In genomic region chr20:50306478-50307423, GRCh38 we compare ENCODE assay signal across 12 cellular contexts.
A peak's percentile ranks its signal among the peaks of the same experiment; 100 is the strongest.
DNase-seq lines count a peak whose midpoint lies in the region; ATAC-seq and TF ChIP-seq lines count a peak whose summit lies in the region.
"Had no signal": no experiment of that assay in that cellular context is flagged by ENCODE, and none has a peak within 500 bp of the region (broad histone marks: within the 10 kb centered on the region; RNA-seq: fewer than 3 reads in every experiment).

No MANE protein-coding gene starts in this region.

- DNase-seq in IMR-90, result no peak
- DNase-seq in colonic mucosa, result peak; percentile 21
- no peak for DNase-seq in GM20000 (ENCODE audit: low spot score)
- no peak for DNase-seq in NCI-H2196 (lab: John Stamatoyannopoulos, UW; ENCODE audit: unreplicated experiment)
- DNase-seq in NCI-H82 (lab: John Stamatoyannopoulos, UW), result no peak
- DNase-seq in Ammon's horn (ENCODE audit: low spot score), result no peak
- DNase-seq: activated T-cell treated with anti-CD3 and anti-CD28 coated beads, Interleukin-2, amount 50 U/mL, for 4 hours; CD4-positive, alpha-beta T cell; NCI-H748 treated with DMSO at 0.1 percent for 48 hours had no signal

- H2BK5ac ChIP-seq in IMR-90 (ENCODE audit: low read depth, low read length, poor library complexity, severe bottlenecking), result peak overlapping the region; percentile 93

- TF ChIP-seq RAD21 in IMR-90 (IDR thresholded peaks at IDR 0.05; ENCODE audit: low read length), result no peak

- peak overlapping the region; percentile 16; the same call in 1 of the 2 replicates for H3K56ac ChIP-seq in IMR-90 (ENCODE audit: extremely low read depth, insufficient read depth, low read length)

- peak overlapping the region; percentile 99 for H3K4ac ChIP-seq in IMR-90 (ENCODE audit: low read depth, low read length)

- H3K36me3 ChIP-seq in IMR-90 (ENCODE audit: control insufficient read depth, insufficient read depth, low read length) (no peaks in the 10 kb centered on the region), colonic mucosa (no peaks in the 10 kb centered on the region), muscle layer of duodenum (ENCODE audit: control insufficient read depth in 1 of 2, insufficient read depth in 2 of 2, low read length in 2 of 2) (no peaks in the 10 kb centered on the region), subcutaneous abdominal adipose tissue (ENCODE audit: control insufficient read depth in 5 of 5, insufficient read depth in 5 of 5, low read length in 5 of 5) (no peaks in the 10 kb centered on the region)

- peak overlapping the region; percentile 100 for H4K91ac ChIP-seq in IMR-90 (ENCODE audit: insufficient read depth, low read depth, low read length)

- H4K5ac ChIP-seq in IMR-90 (ENCODE audit: low read depth, low read length), result peak overlapping the region; percentile 92

- WGBS in IMR-90 (ENCODE audit: extremely low coverage in 2 of 2, insufficient read length in 1 of 2), 2 experiments, result 100% methylated on average over 1 of the region's 13 CpGs; no CpG with 5 or more reads in 1 of the 2 experiments

- intact Hi-C loops in IMR-90 (cut with micrococcal nuclease), result loop anchor here (5.0 kb wide), 2 partner anchors 76 to 156 kb away; no protein-coding TSS in a partner anchor
- intact Hi-C loops in colonic mucosa (cut with DNase I), result no loop called here

- H3K9me3 ChIP-seq in IMR-90 (ENCODE audit: control insufficient read depth, insufficient read depth, low read length), result no peaks in the 10 kb centered on the region
- no peaks in the 10 kb centered on the region for H3K9me3 ChIP-seq in colonic mucosa
- H3K9me3 ChIP-seq in muscle layer of duodenum (ENCODE audit: control insufficient read depth in 1 of 2, low read length in 2 of 2), result no peaks in the 10 kb centered on the region
- H3K9me3 ChIP-seq in subcutaneous abdominal adipose tissue (ENCODE audit: control insufficient read depth in 5 of 5, low read length in 5 of 5), result no peaks in the 10 kb centered on the region

- TF ChIP-seq CTCF in IMR-90 (conservative IDR thresholded peaks at IDR 0.05; ENCODE audit: low read depth, low read length), result no peak
- TF ChIP-seq CTCF in colonic mucosa (IDR thresholded peaks at IDR 0.05), result no peak
- no peak for TF ChIP-seq CTCF in GM20000 (IDR thresholded peaks at IDR 0.05; ENCODE audit: extremely low read depth, missing control alignments)

- peak overlapping the region; percentile 70 for H3K9ac ChIP-seq in IMR-90 (ENCODE audit: low read depth, low read length)
- peak overlapping the region; percentile 58 to 84 for H3K9ac ChIP-seq in colonic mucosa (ENCODE audit: low read depth in 2 of 2, low read length in 2 of 2)
- H3K9ac ChIP-seq in subcutaneous abdominal adipose tissue (ENCODE audit: low read length in 5 of 5), result peak overlapping the region; percentile 42 to 83 (median 57)

- peak overlapping the region; percentile 91 for H3K18ac ChIP-seq in IMR-90 (ENCODE audit: low read depth, low read length)

- H3K23ac ChIP-seq in IMR-90 (ENCODE audit: low read depth, low read length), result peak overlapping the region; percentile 87

- peak overlapping the region; percentile 98 for H2AK5ac ChIP-seq in IMR-90 (ENCODE audit: low read depth, low read length)

- H4K20me1 ChIP-seq in IMR-90 (ENCODE audit: insufficient read depth, low read length), result no peaks in the 10 kb centered on the region

- H2BK15ac ChIP-seq in IMR-90 (ENCODE audit: low read depth, low read length), result peak overlapping the region; percentile 99

- no peaks in the 10 kb centered on the region for H3K27me3 ChIP-seq in IMR-90 (ENCODE audit: control insufficient read depth, insufficient read depth, low read length)
- H3K27me3 ChIP-seq in colonic mucosa, result no peaks in the 10 kb centered on the region
- no peaks in the 10 kb centered on the region for H3K27me3 ChIP-seq in muscle layer of duodenum (ENCODE audit: low read depth, low read length)
- H3K27me3 ChIP-seq in subcutaneous abdominal adipose tissue (ENCODE audit: control insufficient read depth in 5 of 5, insufficient read depth in 4 of 5, low read length in 5 of 5), result no peaks in the 10 kb centered on the region

- no TSS peak for BruUV-seq in IMR-90 (replicated peaks; lab: Mats Ljungman, UMichigan)

- H3K14ac ChIP-seq in IMR-90 (replicated peaks; ENCODE audit: low read depth, low read length), result peak overlapping the region; percentile 91

- H3K4me2 ChIP-seq in IMR-90 (ENCODE audit: low read depth, low read length), result no peak overlapping the region

- in situ Hi-C loops in IMR-90 (cut with MboI; ENCODE audit: low sequenced_read_pairs), result loop anchor here (5.0 kb wide), 1 partner anchor 114 kb away; the partner anchor contains the start of gene CEBPB

- H3K27ac ChIP-seq in IMR-90 (ENCODE audit: insufficient read depth, low read length), result peak overlapping the region; percentile 91
- H3K27ac ChIP-seq in colonic mucosa, result peak overlapping the region; percentile 77
- peak overlapping the region; percentile 85 for H3K27ac ChIP-seq in muscle layer of duodenum (ENCODE audit: low read length)
- peak overlapping the region; percentile 99 for H3K27ac ChIP-seq in subcutaneous abdominal adipose tissue (ENCODE audit: low read depth, low read length)
- H3K27ac ChIP-seq: SK-N-MC had no signal

- CTCF ChIA-PET in IMR-90 (lab: Yijun Ruan, JAX), result no interaction called here

- H3K9me1 ChIP-seq in IMR-90 (ENCODE audit: insufficient read depth, low read length), result peaks cover 42% of the 10 kb centered on the region

- no peak for ATAC-seq in IMR-90 (ENCODE audit: low read depth)
- ATAC-seq: activated T-cell treated with anti-CD3 and anti-CD28 coated beads, Interleukin-2, amount 50 U/mL, for 4 hours had no signal

- H2AK9ac ChIP-seq in IMR-90 (replicated peaks; ENCODE audit: low read depth, low read length, poor library complexity), result peak overlapping the region; percentile 94

- H4K8ac ChIP-seq in IMR-90 (ENCODE audit: low read depth in 2 of 2, low read length in 2 of 2), result peak overlapping the region; percentile 90 to 94

- POLR2A ChIA-PET in IMR-90 (lab: Charles Lee; ENCODE audit: unreplicated experiment), result no interaction called here

- H2BK20ac ChIP-seq in IMR-90 (ENCODE audit: low read depth, low read length), result peak overlapping the region; percentile 82

- H3K4me3 ChIP-seq in IMR-90 (ENCODE audit: insufficient read depth, low read depth, low read length), result no peak overlapping the region
- H3K4me3 ChIP-seq in colonic mucosa, result no peak overlapping the region
- no peak overlapping the region for H3K4me3 ChIP-seq in muscle layer of duodenum (ENCODE audit: low read depth in 1 of 2, low read length in 2 of 2)
- H3K4me3 ChIP-seq in subcutaneous abdominal adipose tissue (ENCODE audit: low read depth in 1 of 5, low read length in 5 of 5), result no peak overlapping the region
- H3K4me3 ChIP-seq: SK-N-MC had no signal

- no peak for TF ChIP-seq POLR2A in IMR-90 (IDR thresholded peaks at IDR 0.05; ENCODE audit: low read depth, low read length)

- H2BK120ac ChIP-seq in IMR-90 (ENCODE audit: low read depth, low read length), result peak overlapping the region; percentile 99

- H3K79me1 ChIP-seq in IMR-90 (ENCODE audit: low read depth in 1 of 2, low read length in 2 of 2), result peaks cover 0 to 69% of the 10 kb centered on the region in 2 experiments; a peak in 2 of 4 replicates

- H3K4me1 ChIP-seq in IMR-90 (ENCODE audit: control insufficient read depth, insufficient read depth, low read length) (peaks cover 57% of the 10 kb centered on the region), colonic mucosa (peaks cover 13% of the 10 kb centered on the region), muscle layer of duodenum (ENCODE audit: control insufficient read depth in 1 of 2, insufficient read depth in 2 of 2, low read length in 2 of 2) (peaks cover 13 to 29% of the 10 kb centered on the region in 2 donors), subcutaneous abdominal adipose tissue (ENCODE audit: control insufficient read depth in 5 of 5, insufficient read depth in 5 of 5, low read length in 5 of 5) (peaks cover 23 to 76% (median 58%) of the 10 kb centered on the region in 5 donors)

- peak overlapping the region; percentile 85 for H2AFZ ChIP-seq in IMR-90 (replicated peaks; ENCODE audit: low read length, poor library complexity)

- dilution Hi-C loops in IMR-90 (cut with HindIII; ENCODE audit: low sequenced_read_pairs, unreplicated experiment), result no loop called here

TF ChIP-seq in IMR-90, 13 proteins besides CTCF, POLR2A, EP300 and RAD21:
- TF ChIP-seq FOS (IDR thresholded peaks at IDR 0.05; ENCODE audit: low read depth, low read length) (no peak), ELK1 (IDR thresholded peaks at IDR 0.05; ENCODE audit: borderline replicate concordance, low read depth, low read length) (no peak)
